Comparison of ENCODE assay signal across 8 cellular contexts in the genomic region with DNA sequence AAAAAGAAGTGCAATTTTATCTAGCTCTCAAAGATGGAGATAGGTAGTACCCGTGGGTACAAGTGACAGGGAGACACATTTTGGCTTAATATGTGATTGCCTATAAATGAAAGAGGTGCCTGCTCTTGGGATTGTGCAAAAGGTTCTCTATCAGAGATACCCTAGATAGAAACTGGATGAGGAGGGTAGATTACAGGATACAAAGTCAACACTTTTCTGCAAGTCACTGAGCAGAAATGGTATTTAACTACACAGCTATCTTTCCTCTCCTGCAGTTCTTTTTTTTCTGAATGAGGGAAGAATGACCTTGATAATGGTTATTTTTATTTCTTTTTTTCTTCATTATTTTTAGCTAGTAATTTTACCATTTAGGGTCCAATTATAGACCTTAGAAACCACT.
"Had no signal": no experiment of that assay in that cellular context is flagged by ENCODE, and none has a peak within 500 bp of the region (broad histone marks: within the 10 kb centered on the region; RNA-seq: fewer than 3 reads in every experiment).

No MANE protein-coding gene starts in this region.

- ATAC-seq: GM12878 had no signal

- DNase-seq: GDM1, GF-D8 had no signal

- FAIRE-seq: G401.6, GM12878, GM12891, GM12892, GM18507, GM19239 had no signal

- H3K4me3 ChIP-seq: GM12878 had no signal
